ENCODE assay signal across 25 cellular contexts in the genomic region with DNA sequence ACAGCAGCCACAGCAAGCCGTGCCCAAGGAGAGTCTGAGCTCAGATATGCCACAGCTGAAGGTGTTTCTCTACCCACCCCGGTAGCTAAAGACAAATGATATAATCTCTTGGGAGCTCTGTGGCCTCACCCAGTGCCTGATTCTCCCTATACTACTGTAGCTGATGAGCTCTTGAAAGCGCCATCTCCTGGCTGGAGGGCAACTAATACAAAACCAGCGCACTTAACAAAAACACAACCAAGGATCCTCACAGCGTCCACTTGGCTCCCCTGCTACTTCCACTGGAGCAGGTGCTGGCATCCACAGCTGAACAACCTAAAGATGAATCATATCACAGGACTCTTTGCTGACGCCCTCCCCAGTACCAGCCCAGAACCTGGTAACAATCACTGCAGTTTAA.
DNase-seq lines count a peak whose midpoint lies in the region; ATAC-seq, FAIRE-seq and TF ChIP-seq lines count a peak whose summit lies in the region.
"Had no signal": no experiment of that assay in that cellular context is flagged by ENCODE, and none has a peak within 500 bp of the region (broad histone marks: within the 10 kb centered on the region; RNA-seq: fewer than 3 reads in every experiment).

No MANE protein-coding gene starts in this region.

- CTCF ChIA-PET in H1 (lab: Charles Lee; ENCODE audit: partially characterized antibody): interaction anchor here (0.8 to 1.3 kb wide), 4 partner anchors 10 to 837 kb away, joined by 3 to 4 read pairs (median 3); no protein-coding TSS in a partner anchor

- H3K79me2 ChIP-seq in GM23338 (replicated peaks; ENCODE audit: insufficient read depth) (no peaks in the 10 kb centered on the region), H1 (ENCODE audit: control insufficient read depth in 1 of 2, insufficient read depth in 2 of 2, low read length in 2 of 2) (no peaks in the 10 kb centered on the region), neural progenitor cell (ENCODE audit: low read depth) (no peaks in the 10 kb centered on the region)

- POLR2A ChIA-PET in H1 (lab: Charles Lee; ENCODE audit: partially characterized antibody): no interaction called here

- no peaks in the 10 kb centered on the region for H3K79me1 ChIP-seq in H1 (ENCODE audit: low read depth, low read length)

- H3K4me3 ChIP-seq in GM23338 (no peak overlapping the region), NB4 (ENCODE audit: low read depth, low read length) (no peak overlapping the region), H1 (ENCODE audit: extremely low read depth in 1 of 4, insufficient read depth in 2 of 4, low read depth in 3 of 4, low read length in 4 of 4) (no peak overlapping the region), neural progenitor cell (no peak overlapping the region), upper lobe of left lung (no peak overlapping the region)
- H3K4me3 ChIP-seq: MG63, SK-N-MC had no signal

- H3K36me3 ChIP-seq in GM23338 (ENCODE audit: insufficient read depth) (no peaks in the 10 kb centered on the region), H1 (ENCODE audit: control insufficient read depth in 2 of 4, insufficient read depth in 4 of 4, low read length in 3 of 4) (no peaks in the 10 kb centered on the region), neural progenitor cell (no peaks in the 10 kb centered on the region), upper lobe of left lung (no peaks in the 10 kb centered on the region)
- H3K36me3 ChIP-seq: MG63 had no signal

- H3K9me3 Mint-ChIP-seq in GM23338 (peaks cover 11% of the 10 kb centered on the region; the same call in 2 of the 3 replicates), neural progenitor cell (peaks cover 31% of the 10 kb centered on the region)

- no peak for TF ChIP-seq EP300 in H1 (IDR thresholded peaks at IDR 0.05; ENCODE audit: borderline replicate concordance in 1 of 2, low read depth in 2 of 2, low read length in 2 of 2)
- no peak for TF ChIP-seq EP300 in upper lobe of left lung (IDR thresholded peaks at IDR 0.05)

- peak; percentile 67; the same call in 2 of the 3 replicates for ATAC-seq in GM23338
- ATAC-seq in GM19351 (IDR thresholded peaks at IDR 0.05; ENCODE audit: unreplicated experiment): no peak
- ATAC-seq in upper lobe of left lung (ENCODE audit: low FRiP score in 2 of 2): no peak
- ATAC-seq: Right ventricle myocardium inferior had no signal

- no peak overlapping the region for H3K18ac ChIP-seq in H1 (ENCODE audit: extremely low read depth, low read length)

- no peak overlapping the region for H2AK5ac ChIP-seq in H1 (ENCODE audit: low read depth, low read length)

- no peak overlapping the region for H3K23ac ChIP-seq in H1 (ENCODE audit: insufficient read length)

- H2BK120ac ChIP-seq in H1 (replicated peaks; ENCODE audit: low read depth, low read length): no peak overlapping the region

- no peak overlapping the region for H3K9ac ChIP-seq in H1 (replicated peaks in 1 of 4; ENCODE audit: extremely low read depth in 1 of 4, low read depth in 3 of 4, low read length in 3 of 4)
- H3K9ac ChIP-seq in neural progenitor cell: no peak overlapping the region

- H3K4me2 ChIP-seq in GM23338: no peak overlapping the region
- H3K4me2 ChIP-seq in H1 (ENCODE audit: insufficient read depth in 1 of 2, low read depth in 2 of 2, low read length in 2 of 2): no peak overlapping the region
- H3K4me2 ChIP-seq in neural progenitor cell: no peak overlapping the region

- no peak overlapping the region for H3K27ac ChIP-seq in GM23338 (ENCODE audit: low read depth)
- H3K27ac ChIP-seq in H1 (ENCODE audit: low read depth, low read length): no peak overlapping the region
- H3K27ac ChIP-seq in neural progenitor cell: no peak overlapping the region
- no peak overlapping the region for H3K27ac ChIP-seq in upper lobe of left lung
- H3K27ac ChIP-seq: SK-N-MC had no signal

- 82% methylated on average over 6 of the region's 6 CpGs; no CpG with 5 or more reads in 1 of the 2 experiments for WGBS in H1 (ENCODE audit: extremely low coverage in 1 of 2, insufficient coverage in 1 of 2, insufficient read length in 1 of 2, insufficient replicate concordance in 2 of 2, low coverage in 1 of 2, low lambda C conversion rate in 2 of 2, missing lambda C conversion rate in 1 of 2), 2 experiments
- 79 to 86% methylated on average over 6 of the region's 6 CpGs for WGBS in upper lobe of left lung, 2 donors

- no peak overlapping the region for H2BK5ac ChIP-seq in H1 (ENCODE audit: low read depth, low read length)

- no peaks in the 10 kb centered on the region for H3K9me3 ChIP-seq in H1 (ENCODE audit: insufficient read depth in 2 of 2, low read depth in 1 of 2, low read length in 1 of 2)
- no peaks in the 10 kb centered on the region for H3K9me3 ChIP-seq in neural progenitor cell (ENCODE audit: low read depth)
- peaks cover 0 to 7% (median 3%) of the 10 kb centered on the region in 4 donors for H3K9me3 ChIP-seq in upper lobe of left lung
- H3K9me3 ChIP-seq: MG63 had no signal

- no peaks in the 10 kb centered on the region for H4K20me1 ChIP-seq in GM23338 (replicated peaks; ENCODE audit: insufficient read depth)
- H4K20me1 ChIP-seq in H1 (replicated peaks in 1 of 2; ENCODE audit: control insufficient read depth in 1 of 2, insufficient read depth in 2 of 2, low read length in 2 of 2): no peaks in the 10 kb centered on the region
- no peaks in the 10 kb centered on the region for H4K20me1 ChIP-seq in neural progenitor cell (ENCODE audit: low read depth)

- TF ChIP-seq CTCF in GM23338 (conservative IDR thresholded peaks at IDR 0.05; ENCODE audit: low read depth in 2 of 2): peak; percentile 44 to 66
- no peak for TF ChIP-seq CTCF in NB4 (IDR thresholded peaks at IDR 0.05; ENCODE audit: low read depth, low read length)
- TF ChIP-seq CTCF in H1 (IDR thresholded peaks at IDR 0.05; ENCODE audit: control extremely low read depth in 1 of 3, insufficient read depth in 1 of 3, low read depth in 1 of 3, low read length in 3 of 3): peak in 2 of 3 experiments; percentile 40 to 50; a peak in 3 of 4 replicates
- no peak for TF ChIP-seq CTCF in neural progenitor cell (IDR thresholded peaks at IDR 0.05)
- no peak for TF ChIP-seq CTCF in upper lobe of left lung (IDR thresholded peaks at IDR 0.05)

- H3K36me3 Mint-ChIP-seq in GM23338 (ENCODE audit: low read depth) (peaks cover 11% of the 10 kb centered on the region; the same call in 1 of the 3 replicates), neural progenitor cell (no peaks in the 10 kb centered on the region)
- H3K36me3 Mint-ChIP-seq: CD14-positive monocyte had no signal

- no peak overlapping the region for H2AFZ ChIP-seq in GM23338
- H2AFZ ChIP-seq in H1 (ENCODE audit: low read length): 0 out of 2 replicates have a peak overlapping the region, but pooled peaks have one; percentile 41
- peak overlapping the region; percentile 15 for H2AFZ ChIP-seq in neural progenitor cell (replicated peaks)

- TF ChIP-seq RAD21 in H1 (IDR thresholded peaks at IDR 0.05 in 1 of 2, conservative IDR thresholded peaks at IDR 0.05 in 1 of 2; ENCODE audit: low read depth in 2 of 2, low read length in 2 of 2): peak; percentile 47 to 52

- H3K14ac ChIP-seq in H1 (ENCODE audit: insufficient read length): no peak overlapping the region

- peaks cover 5% of the 10 kb centered on the region; the same call in 1 of the 2 replicates for H3K9me2 ChIP-seq in GM23338 (ENCODE audit: insufficient read depth)

- no peak overlapping the region for H4K91ac ChIP-seq in H1 (replicated peaks; ENCODE audit: insufficient read length, low read length)

- H3K56ac ChIP-seq in H1 (replicated peaks; ENCODE audit: insufficient read length, low read depth, low read length): no peak overlapping the region

- H3K27me3 ChIP-seq in GM23338 (ENCODE audit: insufficient read depth) (no peaks in the 10 kb centered on the region), H1 (replicated peaks in 1 of 4; ENCODE audit: control insufficient read depth in 3 of 4, extremely low read depth in 1 of 4, insufficient read depth in 3 of 4, low read length in 3 of 4) (no peaks in the 10 kb centered on the region), neural progenitor cell (no peaks in the 10 kb centered on the region), upper lobe of left lung (no peaks in the 10 kb centered on the region)
- H3K27me3 ChIP-seq: MG63 had no signal

- H2BK20ac ChIP-seq in H1 (ENCODE audit: low read length): no peak overlapping the region

- H4K8ac ChIP-seq in H1 (ENCODE audit: extremely low read depth, insufficient read depth, low read length): no peak overlapping the region; the same call in 1 of the 2 replicates

- H3K4me1 ChIP-seq in GM23338 (ENCODE audit: insufficient read depth): no peaks in the 10 kb centered on the region
- no peaks in the 10 kb centered on the region for H3K4me1 ChIP-seq in H1 (replicated peaks in 1 of 4; ENCODE audit: control insufficient read depth in 3 of 4, insufficient read depth in 4 of 4, low read length in 3 of 4)
- no peaks in the 10 kb centered on the region for H3K4me1 ChIP-seq in neural progenitor cell
- no peaks in the 10 kb centered on the region for H3K4me1 ChIP-seq in upper lobe of left lung

- TF ChIP-seq POLR2A in NB4 (IDR thresholded peaks at IDR 0.05; ENCODE audit: extremely low read depth, insufficient read length) (no peak), H1 (IDR thresholded peaks at IDR 0.05; ENCODE audit: control extremely low read depth in 1 of 2, low read depth in 2 of 2, low read length in 2 of 2) (no peak), upper lobe of left lung (IDR thresholded peaks at IDR 0.05) (no peak)

- H2BK15ac ChIP-seq in H1 (ENCODE audit: low read length): no peak overlapping the region

- no peaks in the 10 kb centered on the region for H3K23me2 ChIP-seq in H1 (ENCODE audit: low read depth, low read length)

- no peak overlapping the region for H3K4me3 Mint-ChIP-seq in GM23338
- H3K4me3 Mint-ChIP-seq in neural progenitor cell: no peak overlapping the region
- H3K4me3 Mint-ChIP-seq: CD14-positive monocyte had no signal

- no peak for FAIRE-seq in H1 (lab: Jason Lieb, UNC)
- FAIRE-seq: GM12891, GM18507, RCC 7860 had no signal

- DNase-seq in GM23338 (ENCODE audit: low spot score): peak; percentile 57
- peak; percentile 7 for DNase-seq in NB4 (ENCODE audit: low read depth)
- DNase-seq in H1 (ENCODE audit: low read depth in 1 of 2, low spot score in 2 of 2): peak in 1 of 2 experiments; percentile 51
- no peak for DNase-seq in neural progenitor cell (ENCODE audit: low spot score)
- DNase-seq in upper lobe of left lung: no peak
- no peak for DNase-seq in stimulated activated CD4-positive, alpha-beta T cell treated with anti-CD3 and anti-CD28 coated beads, Interleukin-2, amount 100 ng/mL, for 48 hours
- DNase-seq: AML-193, COR-L47, GOT3, IMR-90, Kasumi-1, MG63, NCI-H1092, NCI-H1436 treated with DMSO at 0.1 percent for 48 hours, NCI-H2029 treated with DMSO at 0.1 percent for 48 hours, NCI-H2171 treated with DMSO at 0.1 percent for 48 hours, NCI-H446, NCI-H526 treated with DMSO at 0.1 percent for 48 hours had no signal

- no peak overlapping the region for H2BK12ac ChIP-seq in H1 (ENCODE audit: low read depth, low read length)

- no peak overlapping the region for H3K4ac ChIP-seq in H1 (replicated peaks; ENCODE audit: insufficient read length, low read depth, low read length)

- no peak overlapping the region for H3K27ac Mint-ChIP-seq in GM23338
- H3K27ac Mint-ChIP-seq in neural progenitor cell: no peak overlapping the region
- H3K27ac Mint-ChIP-seq: CD14-positive monocyte had no signal

- H3K4me1 Mint-ChIP-seq in GM23338: 0 out of 3 replicates have a peak, but pooled peaks cover 2% of the 10 kb centered on the region
- no peaks in the 10 kb centered on the region for H3K4me1 Mint-ChIP-seq in neural progenitor cell
- H3K4me1 Mint-ChIP-seq: CD14-positive monocyte had no signal

- no peaks in the 10 kb centered on the region for H3F3A ChIP-seq in GM23338 (replicated peaks; ENCODE audit: low read depth)
- no peaks in the 10 kb centered on the region for H3F3A ChIP-seq in neural progenitor cell (ENCODE audit: low read depth)

- H4K5ac ChIP-seq in H1 (ENCODE audit: insufficient read length, low read depth, low read length): no peak overlapping the region

- peaks cover 4% of the 10 kb centered on the region for H3K27me3 Mint-ChIP-seq in GM23338 (ENCODE audit: insufficient read depth, low read depth, poor library complexity)
- peaks cover 8% of the 10 kb centered on the region for H3K27me3 Mint-ChIP-seq in neural progenitor cell (ENCODE audit: insufficient read depth, low read depth)

Comparison
In these comparisons a context has a peak if more than half of its experiments do, and no peak if none do; other contexts are left out.
1. DNase-seq: peak in GM23338 (single experiment) and NB4 (single experiment); none in neural progenitor cell (single experiment), upper lobe of left lung (0 of 2) and stimulated activated CD4-positive, alpha-beta T cell treated with anti-CD3 and anti-CD28 coated beads, Interleukin-2, amount 100 ng/mL, for 48 hours (0 of 2).
2. CTCF ChIP-seq: peak in GM23338 (2 of 2) and H1 (2 of 3); none in NB4 (single experiment), neural progenitor cell (single experiment) and upper lobe of left lung (0 of 6).